21 cellular contexts compared by ENCODE assay signal in genomic region chr15:50786468-50786867, GRCh38. TPM values are rescaled to one million over a fixed set of nuclear protein-coding genes. Genes with fewer than 3 reads are reported as not detected.
DNase-seq lines count a peak whose midpoint lies in the region; ATAC-seq and TF ChIP-seq lines count a peak whose summit lies in the region.
"Had no signal": no experiment of that assay in that cellular context is flagged by ENCODE, and none has a peak within 500 bp of the region (broad histone marks: within the 10 kb centered on the region; RNA-seq: fewer than 3 reads in every experiment).

No MANE protein-coding gene starts in this region.

- DNase-seq in left colon = no peak
- no peak for DNase-seq in transverse colon
- no peak for DNase-seq in activated naive CD4-positive, alpha-beta T cell (lab: John Stamatoyannopoulos, UW)
- DNase-seq in PC-3 = no peak
- no peak for DNase-seq in NCI-H526 (lab: John Stamatoyannopoulos, UW)
- DNase-seq: CD4-positive, alpha-beta T cell; HCEC 1CT; KBM-7; MV-4-11; NCI-H1105 treated with DMSO at 0.1 percent for 48 hours; NCI-H146; NCI-H1930; NCI-H446; NCI-H524 treated with DMSO at 0.1 percent for 48 hours; Right ventricle myocardium superior; RPMI8226 had no signal

- ATAC-seq in left colon (peak; percentile 14), PC-3 (no peak)

- H3K79me2 ChIP-seq in PC-3 (ENCODE audit: low read length) = no peaks in the 10 kb centered on the region

- POLR2A ChIA-PET in HEK293 (lab: Yijun Ruan, JAX) (interaction anchor here (0.6 kb wide), 1 partner anchor 57 kb away, joined by 3 read pairs; no protein-coding TSS in a partner anchor), PC-3 (lab: Charles Lee; ENCODE audit: unreplicated experiment) (no interaction called here)

- H3K9me2 ChIP-seq in PC-3 (replicated peaks; ENCODE audit: low read length) = no peaks in the 10 kb centered on the region

- H3K9me3 ChIP-seq in HEK293 (ENCODE audit: control insufficient read depth, insufficient read depth, low read depth, low read length) = no peaks in the 10 kb centered on the region
- H3K9me3 ChIP-seq in mucosa of rectum (ENCODE audit: control insufficient read depth in 2 of 2, low read length in 2 of 2) = no peaks in the 10 kb centered on the region
- no peaks in the 10 kb centered on the region for H3K9me3 ChIP-seq in transverse colon
- H3K9me3 ChIP-seq in PC-3 (ENCODE audit: low read length) = no peaks in the 10 kb centered on the region
- H3K9me3 ChIP-seq: BLaER1 treated with 17β-estradiol and CSF1 and Interleukin-3, amounts not matched to agents 10 nM and 100 nM; SJSA1 had no signal

- no peak overlapping the region for H2AFZ ChIP-seq in PC-3 (ENCODE audit: low read length)

- in situ Hi-C loops in transverse colon (cut with MboI; ENCODE audit: low pct_ligation_motif_present in 1 of 4, low pct_unique_long_range_greater_than_20kb in 1 of 4, low sequenced_read_pairs in 3 of 4) = no loop called here

- TF ChIP-seq CTCF in HEK293 (tag by site-specific recombination; IDR thresholded peaks at IDR 0.05) (no peak), transverse colon (IDR thresholded peaks at IDR 0.05) (no peak), PC-3 (conservative IDR thresholded peaks at IDR 0.05; ENCODE audit: low read depth, low read length) (no peak)

- H3K4me3 ChIP-seq in HEK293 (ENCODE audit: low read depth, low read length) = no peak overlapping the region
- H3K4me3 ChIP-seq in mucosa of rectum (ENCODE audit: low read length in 2 of 2) = no peak overlapping the region
- no peak overlapping the region for H3K4me3 ChIP-seq in transverse colon
- H3K4me3 ChIP-seq in PC-3 (ENCODE audit: low read length) = no peak overlapping the region
- H3K4me3 ChIP-seq: BLaER1 treated with 17β-estradiol and CSF1 and Interleukin-3, amounts not matched to agents 10 nM and 100 nM; SJSA1 had no signal

- TF ChIP-seq POLR2A in transverse colon (IDR thresholded peaks at IDR 0.05) = no peak

- H3K9ac ChIP-seq in mucosa of rectum (ENCODE audit: low read depth in 1 of 2, low read length in 2 of 2) (no peak overlapping the region), PC-3 (ENCODE audit: low read length) (no peak overlapping the region)
- H3K9ac ChIP-seq: BLaER1 treated with 17β-estradiol and CSF1 and Interleukin-3, amounts not matched to agents 10 nM and 100 nM had no signal

- intact Hi-C loops in left colon (cut with DNase I, micrococcal nuclease) = no loop called here
- intact Hi-C loops in transverse colon (cut with DNase I; ENCODE audit: low total_unique reads) = no loop called here
- intact Hi-C loops in PC-3 (cut with micrococcal nuclease) = loop anchor here (2.0 kb wide), 1 partner anchor 20 kb away; no protein-coding TSS in a partner anchor

- WGBS in transverse colon (ENCODE audit: low coverage in 1 of 2), 2 donors = 13 to 45% methylated on average over 2 of the region's 2 CpGs

- H3K4me1 ChIP-seq in HEK293 (ENCODE audit: control insufficient read depth, insufficient read depth, low read length) (no peaks in the 10 kb centered on the region), mucosa of rectum (ENCODE audit: control insufficient read depth in 2 of 2, insufficient read depth in 2 of 2, low read length in 2 of 2) (peaks cover under 1 to 27% of the 10 kb centered on the region in 2 donors), transverse colon (peaks cover 0 to 58% (median 22%) of the 10 kb centered on the region in 4 donors), PC-3 (ENCODE audit: insufficient read depth, low read length) (no peaks in the 10 kb centered on the region)

- BruUV-seq in PC-3 (replicated peaks; lab: Mats Ljungman, UMichigan) = no TSS peak

- CTCF ChIA-PET in HEK293 (lab: Yijun Ruan, JAX) (no interaction called here), PC-3 (lab: Charles Lee) (no interaction called here)

- H3K27ac ChIP-seq in HEK293 (ENCODE audit: extremely low read depth, low read depth, low read length) (no peak overlapping the region), mucosa of rectum (ENCODE audit: low read depth in 2 of 2, low read length in 2 of 2) (peak overlapping the region; percentile 38 to 54), transverse colon (peak overlapping the region; percentile 27 to 74 (median 61)), PC-3 (ENCODE audit: low read length) (no peak overlapping the region)
- H3K27ac ChIP-seq: BLaER1 treated with 17β-estradiol and CSF1 and Interleukin-3, amounts not matched to agents 10 nM and 100 nM; HL-60; SJSA1 had no signal

- H4K20me1 ChIP-seq in PC-3 (ENCODE audit: low read length) = no peaks in the 10 kb centered on the region
- H4K20me1 ChIP-seq: BLaER1 treated with 17β-estradiol and CSF1 and Interleukin-3, amounts not matched to agents 10 nM and 100 nM had no signal

- no peak overlapping the region for H3K4me2 ChIP-seq in PC-3 (ENCODE audit: low read length)

- H3K36me3 ChIP-seq in HEK293 (ENCODE audit: control insufficient read depth in 2 of 2, insufficient read depth in 1 of 2, low read length in 2 of 2) = no peaks in the 10 kb centered on the region
- H3K36me3 ChIP-seq in mucosa of rectum (ENCODE audit: control insufficient read depth in 2 of 2, insufficient read depth in 2 of 2, low read length in 2 of 2) = no peaks in the 10 kb centered on the region
- H3K36me3 ChIP-seq in transverse colon = no peaks in the 10 kb centered on the region
- no peaks in the 10 kb centered on the region for H3K36me3 ChIP-seq in PC-3 (ENCODE audit: low read depth, low read length)
- H3K36me3 ChIP-seq: BLaER1 treated with 17β-estradiol and CSF1 and Interleukin-3, amounts not matched to agents 10 nM and 100 nM; SJSA1 had no signal

- H3F3A ChIP-seq in PC-3 (ENCODE audit: low read length, unreplicated experiment) = no peaks in the 10 kb centered on the region

- TF ChIP-seq EP300 in transverse colon (IDR thresholded peaks at IDR 0.05; ENCODE audit: low read depth) = no peak

- H3K27me3 ChIP-seq in mucosa of rectum (ENCODE audit: control insufficient read depth in 2 of 2, insufficient read depth in 2 of 2, low read length in 2 of 2) (no peaks in the 10 kb centered on the region), transverse colon (no peaks in the 10 kb centered on the region), PC-3 (ENCODE audit: low read length) (no peaks in the 10 kb centered on the region)
- H3K27me3 ChIP-seq: BLaER1 treated with 17β-estradiol and CSF1 and Interleukin-3, amounts not matched to agents 10 nM and 100 nM; SJSA1 had no signal

TF ChIP-seq in HEK293, 187 proteins besides CTCF, POLR2A, EP300 and RAD21 (continues in another document):
- TF ChIP-seq ZNF654 (tag by site-specific recombination; IDR thresholded peaks at IDR 0.05; ENCODE audit: low read depth) = no peak
- TF ChIP-seq ZNF292 (tag by site-specific recombination; IDR thresholded peaks at IDR 0.05; ENCODE audit: borderline replicate concordance, low read depth) = no peak
- TF ChIP-seq ZBTB48 (tag by site-specific recombination; IDR thresholded peaks at IDR 0.05) = no peak
- no peak for TF ChIP-seq ZSCAN16 (tag by site-specific recombination; IDR thresholded peaks at IDR 0.05)
- TF ChIP-seq PRDM6 (tag by site-specific recombination; IDR thresholded peaks at IDR 0.05) = peak; percentile 32; the same call in 1 of the 2 replicates
- no peak for TF ChIP-seq REST (tag by site-specific recombination; IDR thresholded peaks at IDR 0.05)
- TF ChIP-seq ZNF664 (tag by site-specific recombination; IDR thresholded peaks at IDR 0.05) = no peak

RNA-seq across cellular contexts. Expression of gene SPPL2A, which starts 21.0 kb away (rescaled TPM):
- 100 to 1,000 TPM; 263 to 348 TPM for total RNA-seq in left colon
- total RNA-seq in transverse colon = 100 to 1,000 TPM; 325 to 777 (median 391) TPM
- 31.7 and 34.4 TPM in 2 replicates for total RNA-seq in PC-3 (2014; rRNA removed)

Comparison
In these comparisons a context has a peak if more than half of its experiments do, and no peak if none do; other contexts are left out.
1. H3K27ac ChIP-seq: peak in mucosa of rectum (2 of 2) and transverse colon (4 of 4); none in HEK293 (single experiment) and PC-3 (single experiment).